In the genomic region with DNA sequence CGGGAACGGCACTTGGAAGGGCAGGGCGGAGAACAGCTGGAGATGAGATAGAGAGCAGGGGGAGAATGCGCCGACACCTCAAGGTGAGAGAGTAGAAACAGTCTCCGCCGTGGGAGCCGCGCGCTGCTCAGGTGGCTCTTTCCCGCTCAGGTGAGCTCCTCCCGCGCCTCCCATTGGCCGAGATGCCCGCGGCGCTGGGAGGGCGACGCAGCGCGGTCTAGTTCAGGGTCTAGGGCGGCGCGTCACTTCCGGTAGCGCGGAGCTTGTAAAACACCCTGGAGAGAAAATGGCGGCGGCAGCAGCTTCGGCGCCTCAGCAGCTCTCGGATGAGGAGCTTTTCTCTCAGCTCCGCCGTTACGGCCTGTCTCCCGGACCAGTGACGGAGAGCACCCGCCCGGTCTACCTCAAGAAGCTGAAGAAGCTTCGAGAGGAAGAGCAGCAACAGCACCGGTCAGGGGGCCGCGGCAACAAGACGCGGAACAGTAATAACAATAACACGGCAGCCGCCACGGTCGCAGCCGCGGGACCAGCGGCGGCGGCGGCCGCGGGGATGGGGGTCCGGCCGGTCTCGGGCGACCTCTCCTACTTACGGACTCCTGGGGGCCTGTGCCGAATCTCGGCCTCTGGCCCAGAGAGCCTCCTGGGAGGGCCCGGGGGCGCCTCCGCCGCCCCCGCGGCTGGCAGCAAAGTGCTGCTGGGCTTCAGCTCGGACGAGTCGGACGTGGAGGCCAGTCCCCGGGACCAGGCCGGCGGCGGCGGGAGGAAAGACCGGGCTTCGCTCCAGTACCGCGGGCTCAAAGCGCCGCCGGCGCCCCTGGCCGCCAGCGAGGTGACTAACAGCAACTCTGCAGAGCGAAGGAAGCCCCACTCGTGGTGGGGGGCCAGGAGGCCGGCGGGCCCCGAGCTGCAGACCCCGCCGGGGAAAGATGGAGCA, we compare ENCODE assay signal across 8 cellular contexts. TPM values are rescaled to one million over a fixed set of nuclear protein-coding genes. Genes with fewer than 3 reads are reported as not detected.
DNase-seq lines count a peak whose midpoint lies in the region; ATAC-seq, FAIRE-seq and TF ChIP-seq lines count a peak whose summit lies in the region.

A gene (plus strand): TSS at position 273 of the 934 bp plus-strand sequence. CDS start 14 bp downstream, at position 287.

- TF ChIP-seq CTCF in ascending aorta (IDR thresholded peaks at IDR 0.05) = peak in 1 of 3 experiments; percentile 1

- peaks cover 25% of the 10 kb centered on the region for H3K36me3 Mint-ChIP-seq in T-helper 2 cell treated with Interferon-gamma antibody and Interleukin-4, amounts not matched to agents 5 μg/mL and 100 μg/mL, for 36 hours (ENCODE audit: low read depth)

- H3K4me1 ChIP-seq in ascending aorta (peaks cover 2 to 28% of the 10 kb centered on the region in 2 donors), right cardiac atrium (ENCODE audit: control insufficient read depth, insufficient read depth, low read length) (no peaks in the 10 kb centered on the region)

- H3K27me3 Mint-ChIP-seq in T-helper 2 cell treated with Interferon-gamma antibody and Interleukin-4, amounts not matched to agents 5 μg/mL and 100 μg/mL, for 36 hours (ENCODE audit: low read depth) = peaks cover 5% of the 10 kb centered on the region

- ATAC-seq in GM18508 (IDR thresholded peaks at IDR 0.05; ENCODE audit: insufficient read depth, unreplicated experiment) = peak; percentile 82
- ATAC-seq in HG02981 (IDR thresholded peaks at IDR 0.05; ENCODE audit: unreplicated experiment) = peak; percentile 93
- peak; percentile 97 to 98 for ATAC-seq in right cardiac atrium

- peaks cover 23% of the 10 kb centered on the region for H3K4me1 Mint-ChIP-seq in T-helper 2 cell treated with Interferon-gamma antibody and Interleukin-4, amounts not matched to agents 5 μg/mL and 100 μg/mL, for 36 hours (ENCODE audit: low read depth)

- under 1% methylated on average over 96 of the region's 96 CpGs for WGBS in right cardiac atrium

- DNase-seq in NCI-H2029 (lab: John Stamatoyannopoulos, UW) (peak; percentile 95), ascending aorta (ENCODE audit: low spot score in 2 of 2) (peak; percentile 82 to 97), right cardiac atrium (peak; percentile 93 to 98 (median 95)), pulmonary artery endothelial cell (ENCODE audit: low read depth, low spot score) (peak; percentile 69), urothelium cell line (ENCODE audit: low spot score) (peak; percentile 97)
- peak; percentile 90 for DNase-seq in T-helper 2 cell treated with Interferon-gamma antibody and Interleukin-4, amounts not matched to agents 5 μg/mL and 100 μg/mL, for 36 hours (ENCODE audit: low spot score)

- H3K4me3 Mint-ChIP-seq in T-helper 2 cell treated with Interferon-gamma antibody and Interleukin-4, amounts not matched to agents 5 μg/mL and 100 μg/mL, for 36 hours = peak within 1 kb of the TSS; percentile 100

- H3K27me3 ChIP-seq in ascending aorta = no peaks in the 10 kb centered on the region
- H3K27me3 ChIP-seq in right cardiac atrium (ENCODE audit: control insufficient read depth, insufficient read depth) = no peaks in the 10 kb centered on the region

- peak; percentile 59 for FAIRE-seq in urothelium cell line (lab: Jason Lieb, UNC)

- H3K36me3 ChIP-seq in ascending aorta = no peaks in the 10 kb centered on the region

- H3K27ac Mint-ChIP-seq in T-helper 2 cell treated with Interferon-gamma antibody and Interleukin-4, amounts not matched to agents 5 μg/mL and 100 μg/mL, for 36 hours = peak within 1 kb of the TSS; percentile 95

- H3K9me3 ChIP-seq in ascending aorta = no peaks in the 10 kb centered on the region
- no peaks in the 10 kb centered on the region for H3K9me3 ChIP-seq in right cardiac atrium (ENCODE audit: control insufficient read depth, low read length)

- H3K4me3 ChIP-seq in ascending aorta = peak within 1 kb of the TSS; percentile 79 to 89
- peak within 1 kb of the TSS; percentile 98 for H3K4me3 ChIP-seq in right cardiac atrium (ENCODE audit: low read length)

- peak within 1 kb of the TSS; percentile 97 to 99 for H3K27ac ChIP-seq in ascending aorta
- H3K27ac ChIP-seq in right cardiac atrium (ENCODE audit: low read length) = peak within 1 kb of the TSS; percentile 93

- no peaks in the 10 kb centered on the region for H3K9me3 Mint-ChIP-seq in T-helper 2 cell treated with Interferon-gamma antibody and Interleukin-4, amounts not matched to agents 5 μg/mL and 100 μg/mL, for 36 hours

- intact Hi-C loops in ascending aorta (cut with DNase I) = loop anchor here (1.0 to 10.0 kb wide), 4 partner anchors 63 to 865 kb away; a partner anchor contains a TSS
- intact Hi-C loops in right cardiac atrium (cut with DNase I) = no loop called here

RNA-seq across cellular contexts. Expression of the gene that starts here (rescaled TPM):
- total RNA-seq in ascending aorta (10.6 TPM), right cardiac atrium (10 to 100 TPM; 13.4 to 18.4 (median 17.0) TPM), pulmonary artery endothelial cell (25.3 and 28.8 TPM in 2 replicates)
- polyA plus RNA-seq in right cardiac atrium = 6.0 TPM

Comparison
In these comparisons a context has a peak if more than half of its experiments do, and no peak if none do; other contexts are left out.
1. Peak in every context shown above with its lines: DNase-seq, ATAC-seq, H3K4me3 ChIP-seq and H3K27ac ChIP-seq.